In genomic region chr12:120060196-120060595, GRCh38 we compare ENCODE assay signal across 23 cellular contexts. TPM values are rescaled to one million over a fixed set of nuclear protein-coding genes. Genes with fewer than 3 reads are reported as not detected.
DNase-seq lines count a peak whose midpoint lies in the region; ATAC-seq and TF ChIP-seq lines count a peak whose summit lies in the region.
"Had no signal": no experiment of that assay in that cellular context is flagged by ENCODE, and none has a peak within 500 bp of the region (broad histone marks: within the 10 kb centered on the region; RNA-seq: fewer than 3 reads in every experiment).

No MANE protein-coding gene starts in this region.

- H3K4me3 ChIP-seq in fibroblast of mammary gland (ENCODE audit: control insufficient read depth, low read depth, low read length) (no peak overlapping the region), adrenal gland (no peak overlapping the region), dorsolateral prefrontal cortex (no peak overlapping the region)
- H3K4me3 ChIP-seq: gastrocnemius medialis, ovary, skin epidermis had no signal

- TF ChIP-seq CTCF in RWPE1 (conservative IDR thresholded peaks at IDR 0.05; ENCODE audit: low read depth) (no peak), fibroblast of mammary gland (conservative IDR thresholded peaks at IDR 0.05; ENCODE audit: control insufficient read depth, insufficient read depth, low read depth, low read length) (no peak), omental fat pad (IDR thresholded peaks at IDR 0.05) (no peak), adrenal gland (IDR thresholded peaks at IDR 0.05) (no peak), dorsolateral prefrontal cortex (IDR thresholded peaks at IDR 0.05 in 54 of 56, conservative IDR thresholded peaks at IDR 0.05 in 2 of 56; ENCODE audit: low read depth in 1 of 56, partially characterized antibody in 56 of 56) (no peak)

- no peaks in the 10 kb centered on the region for H3K9me3 Mint-ChIP-seq in activated T-helper 2 cell treated with anti-CD3 and anti-CD28 coated beads, Interferon-gamma antibody, Interleukin-2, Interleukin-4, amounts not matched to agents 10 μg/mL and 5 μg/mL and 100 μg/mL, durations not matched to agents 14 hours and 24 hours and 36 hours
- H3K9me3 Mint-ChIP-seq: H9; stimulated activated memory B cell treated with anti-CD40 and anti-IgM and Interleukin-4, amounts not matched to agents 10 μg/mL and 1 μg/mL and 100 μg/mL, for 72 hours; type B pancreatic cell had no signal

- POLR2A ChIA-PET in RWPE1 (lab: Yijun Ruan, JAX; ENCODE audit: low non-redundant PET): no interaction called here

- DNase-seq in RWPE1 (ENCODE audit: low spot score): no peak
- DNase-seq in activated T-helper 2 cell treated with anti-CD3 and anti-CD28 coated beads, Interferon-gamma antibody, Interleukin-2, Interleukin-4, amounts not matched to agents 10 μg/mL and 5 μg/mL and 100 μg/mL, durations not matched to agents 14 hours and 24 hours and 36 hours (ENCODE audit: low spot score): no peak
- peak; percentile 20 for DNase-seq in fibroblast of mammary gland (ENCODE audit: low read depth)
- no peak for DNase-seq in omental fat pad (ENCODE audit: low spot score)
- no peak for DNase-seq in Kasumi-1 (lab: John Stamatoyannopoulos, UW)
- DNase-seq in adrenal gland: no peak
- DNase-seq in dorsolateral prefrontal cortex: no peak
- DNase-seq: amygdala; brain microvascular endothelial cell; C1 segment of cervical spinal cord; effector CD8-positive, alpha-beta T cell; gastrocnemius medialis; H9; NCI-H1417 treated with DMSO at 0.1 percent for 48 hours; NCI-H2081; NCI-H526 treated with DMSO at 0.1 percent for 48 hours; ovary; SHP77 treated with DMSO at 0.1 percent for 48 hours had no signal

- peak; percentile 48 for ATAC-seq in omental fat pad (ENCODE audit: low FRiP score)
- ATAC-seq: gastrocnemius medialis; HepG2; Panc1; stimulated activated memory B cell treated with anti-CD40 and anti-IgM and Interleukin-4, amounts not matched to agents 10 μg/mL and 1 μg/mL and 100 μg/mL, for 72 hours had no signal

- H3K27me3 ChIP-seq in adrenal gland (no peaks in the 10 kb centered on the region), dorsolateral prefrontal cortex (no peaks in the 10 kb centered on the region)
- H3K27me3 ChIP-seq: ovary had no signal

- intact Hi-C loops in activated T-helper 2 cell treated with anti-CD3 and anti-CD28 coated beads, Interferon-gamma antibody, Interleukin-2, Interleukin-4, amounts not matched to agents 10 μg/mL and 5 μg/mL and 100 μg/mL, durations not matched to agents 14 hours and 24 hours and 36 hours (cut with micrococcal nuclease): no loop called here
- intact Hi-C loops in adrenal gland (cut with DNase I): no loop called here
- intact Hi-C loops in dorsolateral prefrontal cortex (cut with DNase I): no loop called here

- peak overlapping the region; percentile 12 for H3K27ac Mint-ChIP-seq in activated T-helper 2 cell treated with anti-CD3 and anti-CD28 coated beads, Interferon-gamma antibody, Interleukin-2, Interleukin-4, amounts not matched to agents 10 μg/mL and 5 μg/mL and 100 μg/mL, durations not matched to agents 14 hours and 24 hours and 36 hours
- H3K27ac Mint-ChIP-seq: H9; stimulated activated memory B cell treated with anti-CD40 and anti-IgM and Interleukin-4, amounts not matched to agents 10 μg/mL and 1 μg/mL and 100 μg/mL, for 72 hours; type B pancreatic cell had no signal

- no peaks in the 10 kb centered on the region for H3K4me1 ChIP-seq in adrenal gland (replicated peaks in 1 of 2)
- H3K4me1 ChIP-seq: gastrocnemius medialis had no signal

- H3K36me3 Mint-ChIP-seq in activated T-helper 2 cell treated with anti-CD3 and anti-CD28 coated beads, Interferon-gamma antibody, Interleukin-2, Interleukin-4, amounts not matched to agents 10 μg/mL and 5 μg/mL and 100 μg/mL, durations not matched to agents 14 hours and 24 hours and 36 hours (ENCODE audit: low read depth): peaks cover 47% of the 10 kb centered on the region
- H3K36me3 Mint-ChIP-seq: type B pancreatic cell had no signal

- no peaks in the 10 kb centered on the region for H3K36me3 ChIP-seq in adrenal gland (replicated peaks in 1 of 2)
- H3K36me3 ChIP-seq: brain microvascular endothelial cell, gastrocnemius medialis, ovary had no signal

- no peak for TF ChIP-seq POLR2A in adrenal gland (IDR thresholded peaks at IDR 0.05)

- CTCF ChIA-PET in RWPE1 (lab: Yijun Ruan, JAX): interaction anchor here (0.6 kb wide), 1 partner anchor 453 kb away, joined by 3 read pairs; no protein-coding TSS in a partner anchor

- no peak overlapping the region for H3K4me3 Mint-ChIP-seq in activated T-helper 2 cell treated with anti-CD3 and anti-CD28 coated beads, Interferon-gamma antibody, Interleukin-2, Interleukin-4, amounts not matched to agents 10 μg/mL and 5 μg/mL and 100 μg/mL, durations not matched to agents 14 hours and 24 hours and 36 hours (ENCODE audit: low read depth)
- H3K4me3 Mint-ChIP-seq: H9; stimulated activated memory B cell treated with anti-CD40 and anti-IgM and Interleukin-4, amounts not matched to agents 10 μg/mL and 1 μg/mL and 100 μg/mL, for 72 hours; type B pancreatic cell had no signal

- peaks cover 24% of the 10 kb centered on the region for H3K4me1 Mint-ChIP-seq in activated T-helper 2 cell treated with anti-CD3 and anti-CD28 coated beads, Interferon-gamma antibody, Interleukin-2, Interleukin-4, amounts not matched to agents 10 μg/mL and 5 μg/mL and 100 μg/mL, durations not matched to agents 14 hours and 24 hours and 36 hours (ENCODE audit: low read depth)
- H3K4me1 Mint-ChIP-seq: stimulated activated memory B cell treated with anti-CD40 and anti-IgM and Interleukin-4, amounts not matched to agents 10 μg/mL and 1 μg/mL and 100 μg/mL, for 72 hours had no signal

- peak overlapping the region; percentile 98 for H3K27ac ChIP-seq in RWPE1
- no peak overlapping the region for H3K27ac ChIP-seq in adrenal gland
- H3K27ac ChIP-seq in dorsolateral prefrontal cortex: peak overlapping the region in 3 of 59 donors; percentile 17 to 57 (median 28)
- H3K27ac ChIP-seq: brain microvascular endothelial cell, gastrocnemius medialis, ovary had no signal

- no peaks in the 10 kb centered on the region for H3K27me3 Mint-ChIP-seq in activated T-helper 2 cell treated with anti-CD3 and anti-CD28 coated beads, Interferon-gamma antibody, Interleukin-2, Interleukin-4, amounts not matched to agents 10 μg/mL and 5 μg/mL and 100 μg/mL, durations not matched to agents 14 hours and 24 hours and 36 hours (ENCODE audit: low read depth)
- H3K27me3 Mint-ChIP-seq: stimulated activated memory B cell treated with anti-CD40 and anti-IgM and Interleukin-4, amounts not matched to agents 10 μg/mL and 1 μg/mL and 100 μg/mL, for 72 hours had no signal

- no peaks in the 10 kb centered on the region for H3K9me3 ChIP-seq in adrenal gland (replicated peaks in 1 of 3)
- H3K9me3 ChIP-seq: gastrocnemius medialis, ovary had no signal

- 81 to 97% (median 91%) methylated on average over 1 of the region's 1 CpG for WGBS in adrenal gland, 4 donors

RNA-seq across cellular contexts. Expression of gene RAB35, which starts 56.4 kb away (rescaled TPM):
- total RNA-seq in activated T-helper 2 cell treated with anti-CD3 and anti-CD28 coated beads, Interferon-gamma antibody, Interleukin-2, Interleukin-4, amounts not matched to agents 10 μg/mL and 5 μg/mL and 100 μg/mL, durations not matched to agents 14 hours and 24 hours and 36 hours: 86.5 and 87.0 TPM in 2 replicates
- total RNA-seq in omental fat pad (10 to 100 TPM; 22.4 to 36.1 (median 25.9) TPM), adrenal gland (10 to 100 TPM; 18.1 to 49.5 (median 31.8) TPM), dorsolateral prefrontal cortex (10 to 100 TPM; 35.0 to 69.2 (median 52.4) TPM)
- polyA plus RNA-seq in adrenal gland: 10 to 100 TPM; 13.5 to 30.6 (median 20.5) TPM
